ENCODE assay signal across 18 cellular contexts in the genomic region with DNA sequence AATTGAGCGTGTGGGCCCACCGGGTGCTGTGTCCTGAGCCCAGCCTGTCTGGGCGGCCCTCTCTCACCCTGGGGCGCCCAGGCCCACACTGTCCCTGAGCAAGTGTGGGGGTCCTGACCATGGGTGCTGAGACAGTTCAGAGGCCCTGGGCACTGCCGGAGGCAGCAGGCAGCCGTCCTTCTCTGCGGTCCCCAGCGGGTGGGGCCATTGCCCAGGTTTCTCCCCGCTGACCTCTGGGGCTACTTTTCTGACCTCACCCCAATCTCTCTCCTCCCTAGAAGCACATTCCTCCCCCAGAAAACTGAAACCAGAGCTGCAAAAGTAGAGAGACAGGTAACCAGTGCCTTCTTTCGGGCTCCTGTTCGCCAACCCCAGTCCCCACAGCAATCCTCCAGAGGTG. TPM values are rescaled to one million over a fixed set of nuclear protein-coding genes. Genes with fewer than 3 reads are reported as not detected.
DNase-seq lines count a peak whose midpoint lies in the region; ATAC-seq and TF ChIP-seq lines count a peak whose summit lies in the region.
"Had no signal": no experiment of that assay in that cellular context is flagged by ENCODE, and none has a peak within 500 bp of the region (broad histone marks: within the 10 kb centered on the region; RNA-seq: fewer than 3 reads in every experiment).

No MANE protein-coding gene starts in this region.

- no peak overlapping the region for H3K27ac ChIP-seq in mammary epithelial cell (ENCODE audit: insufficient read depth, low read depth, low read length)
- H3K27ac ChIP-seq: PC-9, VCaP had no signal

- no TSS peak for BruUV-seq in mammary epithelial cell (replicated peaks; lab: Mats Ljungman, UMichigan)

- in situ Hi-C loops in mammary epithelial cell (cut with MboI; ENCODE audit: low sequenced_read_pairs in 2 of 2) = no loop called here

- dilution Hi-C loops in mammary epithelial cell (cut with HindIII; ENCODE audit: low sequenced_read_pairs) = no loop called here

- DNase-seq in AG09309 (ENCODE audit: low read depth) (no peak), mammary epithelial cell (no peak), midbrain (lab: John Stamatoyannopoulos, UW) (peak; percentile 63), NOMO-1 treated with dmso at 0.1 percent for 144 hours (lab: John Stamatoyannopoulos, UW; ENCODE audit: unreplicated experiment) (no peak), COLO829 (ENCODE audit: low spot score) (no peak), DMS153 (lab: John Stamatoyannopoulos, UW) (no peak)
- DNase-seq: activated CD8-positive, alpha-beta T cell treated with anti-CD3 and anti-CD28 coated beads for 36 hours; NCI-H187 treated with DMSO at 0.1 percent for 48 hours; NCI-H510A; PC-9; small intestine had no signal

- ATAC-seq in HG02970 (IDR thresholded peaks at IDR 0.05; ENCODE audit: low FRiP score, unreplicated experiment) = no peak
- ATAC-seq: activated CD8-positive, alpha-beta T cell treated with anti-CD3 and anti-CD28 coated beads for 36 hours had no signal

- H3K4me1 ChIP-seq in mammary epithelial cell (ENCODE audit: insufficient read depth, low read length) = no peaks in the 10 kb centered on the region

- peak; percentile 8 for TF ChIP-seq CTCF in AG09309 (IDR thresholded peaks at IDR 0.05; ENCODE audit: control insufficient read depth, insufficient read depth, low read depth, low read length, missing control alignments)
- TF ChIP-seq CTCF in LNCAP (IDR thresholded peaks at IDR 0.05) = peak; percentile 10; the same call in 1 of the 2 replicates
- peak; percentile 4 to 11 for TF ChIP-seq CTCF in mammary epithelial cell (conservative IDR thresholded peaks at IDR 0.05 in 1 of 2, IDR thresholded peaks at IDR 0.05 in 1 of 2; ENCODE audit: extremely low read depth in 1 of 2, insufficient read depth in 1 of 2, low read depth in 1 of 2, low read length in 2 of 2)

- no peak overlapping the region for H2AFZ ChIP-seq in mammary epithelial cell (ENCODE audit: low read depth, low read length)
- H2AFZ ChIP-seq: PC-9 had no signal

- no peak overlapping the region for H3K4me2 ChIP-seq in mammary epithelial cell (ENCODE audit: insufficient read depth, low read depth, low read length)
- H3K4me2 ChIP-seq: PC-9 had no signal

- H3K4me3 ChIP-seq in AG09309 (ENCODE audit: control insufficient read depth, low read depth, low read length) (no peak overlapping the region), mammary epithelial cell (replicated peaks in 1 of 3; ENCODE audit: insufficient read depth in 1 of 3, low read depth in 2 of 3, low read length in 3 of 3) (no peak overlapping the region)
- H3K4me3 ChIP-seq: PC-9 had no signal

- WGBS in mammary epithelial cell (ENCODE audit: low coverage, missing lambda C conversion rate) = 79% methylated on average over 10 of the region's 11 CpGs

- H4K20me1 ChIP-seq in mammary epithelial cell (ENCODE audit: insufficient read depth, low read length) = no peaks in the 10 kb centered on the region

- CTCF ChIA-PET in mammary epithelial cell (lab: Charles Lee; ENCODE audit: low non-redundant PET) = no interaction called here

- peaks cover 3% of the 10 kb centered on the region for H3K27me3 ChIP-seq in mammary epithelial cell (ENCODE audit: insufficient read depth, low read length)
- H3K27me3 ChIP-seq: upper lobe of left lung had no signal

- intact Hi-C loops in mammary epithelial cell (cut with micrococcal nuclease) = loop anchor here (5.0 kb wide), 1 partner anchor 358 kb away; no protein-coding TSS in a partner anchor

- no peaks in the 10 kb centered on the region for H3K79me2 ChIP-seq in mammary epithelial cell (ENCODE audit: insufficient read depth, low read length)

- H3K9ac ChIP-seq in mammary epithelial cell (ENCODE audit: insufficient read depth, low read length) = no peak overlapping the region

- H3K36me3 ChIP-seq in mammary epithelial cell (ENCODE audit: insufficient read depth, low read length) = no peaks in the 10 kb centered on the region

- no peaks in the 10 kb centered on the region for H3K9me3 ChIP-seq in mammary epithelial cell (replicated peaks; ENCODE audit: insufficient read depth, low read length)
- H3K9me3 ChIP-seq: upper lobe of left lung had no signal

RNA-seq across cellular contexts. Expression of gene PVALEF, which starts 36.0 kb away (rescaled TPM):
- not detected for total RNA-seq in mammary epithelial cell
- not detected for polyA plus RNA-seq in mammary epithelial cell
- polyA minus RNA-seq in mammary epithelial cell = not detected
- total RNA-seq: activated CD8-positive, alpha-beta T cell treated with anti-CD3 and anti-CD28 coated beads for 36 hours; M059J; omental fat pad; PC-9; upper lobe of left lung had no signal
- polyA plus RNA-seq: esophagus, small intestine had no signal

RNA-seq across cellular contexts. Expression of gene AATK, which starts 36.7 kb away (rescaled TPM):
- total RNA-seq in mammary epithelial cell = 1 to 10 TPM in 1 of 2 donors, under 1 TPM in 1; 0.73 to 2.0 TPM
- polyA plus RNA-seq in mammary epithelial cell = 0.29 TPM
- not detected for polyA minus RNA-seq in mammary epithelial cell
- total RNA-seq: M059J had no signal
